10 cellular contexts compared by ENCODE assay signal in genomic region chr7:27185708-27186449, GRCh38. TPM values are rescaled to one million over a fixed set of nuclear protein-coding genes. Genes with fewer than 3 reads are reported as not detected.
DNase-seq lines count a peak whose midpoint lies in the region; ATAC-seq and TF ChIP-seq lines count a peak whose summit lies in the region.
"Had no signal": no experiment of that assay in that cellular context is flagged by ENCODE, and none has a peak within 500 bp of the region (broad histone marks: within the 10 kb centered on the region; RNA-seq: fewer than 3 reads in every experiment).

No MANE protein-coding gene starts in this region.

- no peak for TF ChIP-seq POLR2A in testis (IDR thresholded peaks at IDR 0.05)

- intact Hi-C loops in testis (cut with DNase I; ENCODE audit: low total_unique reads), result no loop called here

- peaks cover 9% of the 10 kb centered on the region for H3K36me3 Mint-ChIP-seq in T-helper 2 cell treated with Interferon-gamma antibody and Interleukin-4, amounts not matched to agents 5 μg/mL and 100 μg/mL, for 36 hours (ENCODE audit: low read depth)
- H3K36me3 Mint-ChIP-seq in activated T-cell treated with anti-CD3 and anti-CD28 coated beads, Interleukin-2, amount 50 U/mL, for 4 hours (ENCODE audit: insufficient read depth), result no peaks in the 10 kb centered on the region

- peaks cover 8% of the 10 kb centered on the region for H3K27me3 ChIP-seq in testis

- H3K4me3 Mint-ChIP-seq in T-helper 2 cell treated with Interferon-gamma antibody and Interleukin-4, amounts not matched to agents 5 μg/mL and 100 μg/mL, for 36 hours, result peak overlapping the region; percentile 69
- peak overlapping the region; percentile 64 for H3K4me3 Mint-ChIP-seq in activated T-cell treated with anti-CD3 and anti-CD28 coated beads, Interleukin-2, amount 50 U/mL, for 4 hours

- TF ChIP-seq CTCF in testis (IDR thresholded peaks at IDR 0.05), result no peak

- no peaks in the 10 kb centered on the region for H3K9me3 ChIP-seq in testis

- no peak for DNase-seq in T-helper 2 cell treated with Interferon-gamma antibody and Interleukin-4, amounts not matched to agents 5 μg/mL and 100 μg/mL, for 36 hours (ENCODE audit: low spot score)
- no peak for DNase-seq in T-helper 2 cell
- no peak for DNase-seq in activated T-cell treated with anti-CD3 and anti-CD28 coated beads, Interleukin-2, amount 50 U/mL, for 4 hours
- peak; percentile 59 for DNase-seq in left kidney (ENCODE audit: low read depth, low spot score)
- peak; percentile 9 for DNase-seq in testis
- DNase-seq in NCI-H128 (lab: John Stamatoyannopoulos, UW; ENCODE audit: unreplicated experiment), result no peak
- no peak for DNase-seq in AG08395 (ENCODE audit: low spot score)
- DNase-seq: left ventricle myocardium superior had no signal

- H3K27ac ChIP-seq in testis, result no peak overlapping the region

- H3K4me1 ChIP-seq in testis, result peaks cover 7% of the 10 kb centered on the region

- no peak overlapping the region for H3K4me3 ChIP-seq in testis

- H3K4me1 Mint-ChIP-seq in T-helper 2 cell treated with Interferon-gamma antibody and Interleukin-4, amounts not matched to agents 5 μg/mL and 100 μg/mL, for 36 hours (ENCODE audit: low read depth), result peaks cover 24% of the 10 kb centered on the region
- peaks cover 46% of the 10 kb centered on the region for H3K4me1 Mint-ChIP-seq in activated T-cell treated with anti-CD3 and anti-CD28 coated beads, Interleukin-2, amount 50 U/mL, for 4 hours (ENCODE audit: low read depth)

- 7 to 8% methylated on average over 19 to 30 of the region's 30 CpGs for WGBS in testis, 2 donors

- H3K27ac Mint-ChIP-seq in T-helper 2 cell treated with Interferon-gamma antibody and Interleukin-4, amounts not matched to agents 5 μg/mL and 100 μg/mL, for 36 hours, result peak overlapping the region; percentile 75

- peaks cover 3% of the 10 kb centered on the region for H3K9me3 Mint-ChIP-seq in T-helper 2 cell treated with Interferon-gamma antibody and Interleukin-4, amounts not matched to agents 5 μg/mL and 100 μg/mL, for 36 hours
- no peaks in the 10 kb centered on the region for H3K9me3 Mint-ChIP-seq in activated T-cell treated with anti-CD3 and anti-CD28 coated beads, Interleukin-2, amount 50 U/mL, for 4 hours

- no peaks in the 10 kb centered on the region for H3K36me3 ChIP-seq in testis (ENCODE audit: low read depth, missing control alignments)

- peaks cover 94% of the 10 kb centered on the region for H3K27me3 Mint-ChIP-seq in T-helper 2 cell treated with Interferon-gamma antibody and Interleukin-4, amounts not matched to agents 5 μg/mL and 100 μg/mL, for 36 hours (ENCODE audit: low read depth)
- H3K27me3 Mint-ChIP-seq in activated T-cell treated with anti-CD3 and anti-CD28 coated beads, Interleukin-2, amount 50 U/mL, for 4 hours (ENCODE audit: low read depth), result peaks cover 90% of the 10 kb centered on the region

- ATAC-seq in activated T-cell treated with anti-CD3 and anti-CD28 coated beads, Interleukin-2, amount 50 U/mL, for 4 hours, result no peak
- no peak for ATAC-seq in HG02678 (IDR thresholded peaks at IDR 0.05; ENCODE audit: unreplicated experiment)
- ATAC-seq: left ventricle myocardium superior had no signal

RNA-seq across cellular contexts. Expression of gene HOXA11, which starts 0.8 kb away (rescaled TPM):
- not detected for total RNA-seq in activated T-cell treated with anti-CD3 and anti-CD28 coated beads, Interleukin-2, amount 50 U/mL, for 4 hours
- under 1 TPM in 1 of 2 donors, not detected in 1; 0.25 TPM for total RNA-seq in testis
- polyA plus RNA-seq in testis (ENCODE audit: insufficient read depth, low read depth, low replicate concordance), result 0.96 TPM
- total RNA-seq: bronchial epithelial cell, left ventricle myocardium superior had no signal

RNA-seq across cellular contexts. Expression of gene HOXA10, which starts 11.8 kb away (rescaled TPM):
- under 1 TPM; 0.08 to 0.14 (median 0.10) TPM for total RNA-seq in activated T-cell treated with anti-CD3 and anti-CD28 coated beads, Interleukin-2, amount 50 U/mL, for 4 hours
- total RNA-seq in testis, result 1 to 10 TPM in 1 of 2 donors, under 1 TPM in 1; 0.31 to 1.8 TPM
- 1.6 TPM for polyA plus RNA-seq in testis (ENCODE audit: insufficient read depth, low read depth, low replicate concordance)
- total RNA-seq: bronchial epithelial cell, left ventricle myocardium superior had no signal

RNA-seq across cellular contexts. Expression of gene HOXA13, which starts 14.0 kb away (rescaled TPM):
- total RNA-seq in activated T-cell treated with anti-CD3 and anti-CD28 coated beads, Interleukin-2, amount 50 U/mL, for 4 hours, result not detected
- not detected for total RNA-seq in testis
- 0.30 TPM for polyA plus RNA-seq in testis (ENCODE audit: insufficient read depth, low read depth, low replicate concordance)
- total RNA-seq: left ventricle myocardium superior had no signal

RNA-seq across cellular contexts. Expression of gene HOXA9, which starts 20.5 kb away (rescaled TPM):
- total RNA-seq in activated T-cell treated with anti-CD3 and anti-CD28 coated beads, Interleukin-2, amount 50 U/mL, for 4 hours, result under 1 TPM in 2 of 3 donors, not detected in 1; 0.28 to 0.76 TPM
- under 1 TPM; 0.25 to 0.39 TPM for total RNA-seq in testis
- polyA plus RNA-seq in testis (ENCODE audit: insufficient read depth, low read depth, low replicate concordance), result 1.0 TPM
- total RNA-seq: bronchial epithelial cell, left ventricle myocardium superior had no signal

RNA-seq across cellular contexts. Expression of gene HOXA7, which starts 29.4 kb away (rescaled TPM):
- total RNA-seq in activated T-cell treated with anti-CD3 and anti-CD28 coated beads, Interleukin-2, amount 50 U/mL, for 4 hours, result not detected
- total RNA-seq in testis, result 1 to 10 TPM; 3.1 to 7.8 TPM
- 13.1 TPM for polyA plus RNA-seq in testis (ENCODE audit: insufficient read depth, low read depth, low replicate concordance)
- total RNA-seq: bronchial epithelial cell, left ventricle myocardium superior had no signal

Comparison
In these comparisons a context has a peak if more than half of its experiments do, and no peak if none do; other contexts are left out.
1. DNase-seq: peak in left kidney (single experiment) and testis (single experiment); none in T-helper 2 cell treated with Interferon-gamma antibody and Interleukin-4, amounts not matched to agents 5 μg/mL and 100 μg/mL, for 36 hours (single experiment), T-helper 2 cell (0 of 5), activated T-cell treated with anti-CD3 and anti-CD28 coated beads, Interleukin-2, amount 50 U/mL, for 4 hours (single experiment), NCI-H128 (single experiment) and AG08395 (single experiment).